25 cellular contexts compared by ENCODE assay signal in the genomic region with DNA sequence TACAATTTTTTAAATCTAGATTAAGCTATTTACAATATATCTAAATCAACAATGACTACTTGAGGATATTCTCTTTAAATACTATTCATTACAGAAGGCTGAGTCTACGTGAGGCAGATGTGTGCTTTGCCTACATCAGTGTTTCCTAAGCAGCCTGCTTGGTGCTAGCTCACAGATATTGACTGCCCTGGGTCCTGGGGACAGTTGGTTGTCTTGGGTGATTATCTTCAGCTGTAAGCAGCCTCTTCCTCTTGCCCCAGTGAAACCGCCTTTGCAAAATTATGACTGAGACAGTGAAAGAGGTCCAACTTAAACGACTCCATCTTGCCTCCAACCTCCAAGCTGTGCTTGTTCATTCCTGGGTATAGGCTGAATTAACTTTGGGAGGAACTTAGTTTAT.
"Had no signal": no experiment of that assay in that cellular context is flagged by ENCODE, and none has a peak within 500 bp of the region (broad histone marks: within the 10 kb centered on the region; RNA-seq: fewer than 3 reads in every experiment).

No MANE protein-coding gene starts in this region.

- ATAC-seq: naive thymus-derived CD8-positive, alpha-beta T cell; natural killer cell treated with Interleukin-12 subunit alpha and Interleukin-12 subunit beta and Interleukin-15 and Interleukin-18, amount 100 ng/mL, for 72 hours; pancreas; psoas muscle; right cardiac atrium; right lobe of liver; stimulated activated effector memory CD8-positive, alpha-beta T cell treated with anti-CD3 and anti-CD28 coated beads, Interleukin-12 subunit alpha, Interleukin-12 subunit beta, amount 100 ng/mL, for 72 hours; stimulated activated naive B cell treated with anti-CD40 and anti-IgM and Interleukin-4, amounts not matched to agents 10 μg/mL and 1 μg/mL and 100 μg/mL, for 72 hours; upper lobe of right lung had no signal

- H3K36me3 ChIP-seq: neutrophil, pancreas, right lobe of liver, sigmoid colon, stomach, tibial artery, transverse colon, upper lobe of right lung, uterus had no signal

- H3K4me1 ChIP-seq: pancreas, psoas muscle, right lobe of liver, sigmoid colon, stomach, testis, tibial artery, transverse colon, upper lobe of right lung, uterus had no signal

- H3K27me3 ChIP-seq: neutrophil, pancreas, right lobe of liver, sigmoid colon, stomach, testis, tibial artery, transverse colon, upper lobe of right lung, uterus had no signal

- DNase-seq: naive thymus-derived CD8-positive, alpha-beta T cell; nephron progenitor cell; nucleus accumbens; pancreas; posterior cingulate gyrus; psoas muscle; right cardiac atrium; right lobe of liver; sigmoid colon; small intestine; stimulated activated CD4-positive, alpha-beta T cell treated with anti-CD3 and anti-CD28 coated beads, Interleukin-15, amount 100 ng/mL, for 24 hours; stimulated activated CD4-positive, alpha-beta T cell treated with anti-CD3 and anti-CD28 coated beads, Interleukin-2, amount 100 ng/mL, for 24 hours; stimulated activated CD4-positive, alpha-beta T cell treated with anti-CD3 and anti-CD28 coated beads, Interleukin-2, amount 100 ng/mL, for 48 hours; stimulated activated CD4-positive, alpha-beta T cell treated with anti-CD3 and anti-CD28 coated beads, Interleukin-4, amount 100 ng/mL, for 24 hours; stimulated activated naive B cell treated with anti-CD40 and anti-IgM and Interleukin-4, amounts not matched to agents 10 μg/mL and 1 μg/mL and 100 μg/mL, for 72 hours; stimulated activated naive CD4-positive, alpha-beta T cell treated with Interleukin-2 at 50 U/mL for 16 hours; stomach; testis; tibial artery; transverse colon; upper lobe of right lung; uterus had no signal

- H3K4me3 ChIP-seq: pancreas, psoas muscle, right lobe of liver, sigmoid colon, stomach, testis, tibial artery, transverse colon, upper lobe of right lung, uterus had no signal

- H3K9me3 ChIP-seq: neutrophil, pancreas, psoas muscle, right lobe of liver, sigmoid colon, testis, tibial artery, transverse colon, upper lobe of right lung, uterus had no signal

- FAIRE-seq: pancreas, small intestine had no signal

- H3K27ac ChIP-seq: neutrophil, pancreas, psoas muscle, right lobe of liver, sigmoid colon, stomach, testis, tibial artery, transverse colon, upper lobe of right lung, uterus had no signal
